22 cellular contexts compared by ENCODE assay signal in genomic region chr3:14329842-14330241, GRCh38.
DNase-seq lines count a peak whose midpoint lies in the region; ATAC-seq and TF ChIP-seq lines count a peak whose summit lies in the region.
"Had no signal": no experiment of that assay in that cellular context is flagged by ENCODE, and none has a peak within 500 bp of the region (broad histone marks: within the 10 kb centered on the region; RNA-seq: fewer than 3 reads in every experiment).

No MANE protein-coding gene starts in this region.

- H3K4me3 Mint-ChIP-seq in neural progenitor cell (no peak overlapping the region), type B pancreatic cell (no peak overlapping the region)
- H3K4me3 Mint-ChIP-seq in activated naive CD8-positive, alpha-beta T cell treated with anti-CD3 and anti-CD28 coated beads for 36 hours, result no peak overlapping the region
- no peak overlapping the region for H3K4me3 Mint-ChIP-seq in activated CD8-positive, alpha-beta T cell treated with anti-CD3 and anti-CD28 coated beads, Interleukin-2, amount 10 ng/mL, durations not matched to agents 7 days and 5 days
- H3K4me3 Mint-ChIP-seq: activated CD4-positive, alpha-beta T cell treated with anti-CD3 and anti-CD28 coated beads, Interleukin-2, amount 10 ng/mL, durations not matched to agents 24 days and 14 days; activated naive CD8-positive, alpha-beta T cell; HFFc6; memory B cell; stimulated activated effector memory CD8-positive, alpha-beta T cell treated with anti-CD3 and anti-CD28 coated beads, Interleukin-12 subunit alpha, Interleukin-12 subunit beta, amount 100 ng/mL, for 72 hours had no signal

- peaks cover 20% of the 10 kb centered on the region for H3K4me1 Mint-ChIP-seq in neural progenitor cell
- peaks cover 23% of the 10 kb centered on the region for H3K4me1 Mint-ChIP-seq in type B pancreatic cell (ENCODE audit: unreplicated experiment)
- no peaks in the 10 kb centered on the region for H3K4me1 Mint-ChIP-seq in activated naive CD8-positive, alpha-beta T cell treated with anti-CD3 and anti-CD28 coated beads for 36 hours
- H3K4me1 Mint-ChIP-seq in activated CD8-positive, alpha-beta T cell treated with anti-CD3 and anti-CD28 coated beads, Interleukin-2, amount 10 ng/mL, durations not matched to agents 7 days and 5 days (ENCODE audit: low read depth), result no peaks in the 10 kb centered on the region
- H3K4me1 Mint-ChIP-seq: activated CD4-positive, alpha-beta T cell treated with anti-CD3 and anti-CD28 coated beads, Interleukin-2, amount 10 ng/mL, durations not matched to agents 24 days and 14 days; stimulated activated effector memory CD8-positive, alpha-beta T cell treated with anti-CD3 and anti-CD28 coated beads, Interleukin-12 subunit alpha, Interleukin-12 subunit beta, amount 100 ng/mL, for 72 hours had no signal

- H3K9ac ChIP-seq in colonic mucosa (ENCODE audit: low read depth in 2 of 2, low read length in 2 of 2) (no peak overlapping the region), neural progenitor cell (no peak overlapping the region)
- H3K9ac ChIP-seq: KMS-11 had no signal

- no peak for ATAC-seq in activated CD8-positive, alpha-beta T cell treated with anti-CD3 and anti-CD28 coated beads, Interleukin-2, amount 10 ng/mL, durations not matched to agents 7 days and 5 days
- ATAC-seq: stimulated activated effector memory CD8-positive, alpha-beta T cell treated with anti-CD3 and anti-CD28 coated beads, Interleukin-12 subunit alpha, Interleukin-12 subunit beta, amount 100 ng/mL, for 72 hours had no signal

- POLR2A ChIA-PET in activated CD8-positive, alpha-beta T cell treated with anti-CD3 and anti-CD28 coated beads, Interleukin-2, amount 10 ng/mL, durations not matched to agents 7 days and 5 days (lab: Charles Lee), result no interaction called here

- H3K27me3 Mint-ChIP-seq in neural progenitor cell (ENCODE audit: insufficient read depth, low read depth) (peaks cover 8% of the 10 kb centered on the region), type B pancreatic cell (no peaks in the 10 kb centered on the region)
- peaks cover 3% of the 10 kb centered on the region for H3K27me3 Mint-ChIP-seq in activated naive CD8-positive, alpha-beta T cell treated with anti-CD3 and anti-CD28 coated beads for 36 hours
- H3K27me3 Mint-ChIP-seq in activated CD8-positive, alpha-beta T cell treated with anti-CD3 and anti-CD28 coated beads, Interleukin-2, amount 10 ng/mL, durations not matched to agents 7 days and 5 days (ENCODE audit: low read depth), result peaks cover 13% of the 10 kb centered on the region

- H3K4me2 ChIP-seq in neural progenitor cell, result peak overlapping the region; percentile 33
- H3K4me2 ChIP-seq: KMS-11 had no signal

- TF ChIP-seq CTCF in colonic mucosa (IDR thresholded peaks at IDR 0.05), result no peak
- TF ChIP-seq CTCF in neural progenitor cell (IDR thresholded peaks at IDR 0.05), result no peak
- TF ChIP-seq CTCF in type B pancreatic cell (conservative IDR thresholded peaks at IDR 0.05), result no peak

- H4K20me1 ChIP-seq in neural progenitor cell (ENCODE audit: low read depth), result no peaks in the 10 kb centered on the region

- H3K79me2 ChIP-seq in neural progenitor cell (ENCODE audit: low read depth), result no peaks in the 10 kb centered on the region

- no peak overlapping the region for H2AFZ ChIP-seq in neural progenitor cell (replicated peaks)

- peak overlapping the region; percentile 4 for H3K27ac ChIP-seq in colonic mucosa
- peak overlapping the region; percentile 79 for H3K27ac ChIP-seq in neural progenitor cell
- H3K27ac ChIP-seq: KMS-11 had no signal

- no peaks in the 10 kb centered on the region for H3K36me3 ChIP-seq in colonic mucosa
- H3K36me3 ChIP-seq in neural progenitor cell, result no peaks in the 10 kb centered on the region
- H3K36me3 ChIP-seq: left lung had no signal

- H3K36me3 Mint-ChIP-seq in neural progenitor cell (no peaks in the 10 kb centered on the region), type B pancreatic cell (peaks cover 3% of the 10 kb centered on the region)
- H3K36me3 Mint-ChIP-seq in activated naive CD8-positive, alpha-beta T cell treated with anti-CD3 and anti-CD28 coated beads for 36 hours, result no peaks in the 10 kb centered on the region
- no peaks in the 10 kb centered on the region for H3K36me3 Mint-ChIP-seq in activated CD8-positive, alpha-beta T cell treated with anti-CD3 and anti-CD28 coated beads, Interleukin-2, amount 10 ng/mL, durations not matched to agents 7 days and 5 days (ENCODE audit: low read depth)
- H3K36me3 Mint-ChIP-seq: activated naive CD8-positive, alpha-beta T cell; memory B cell; stimulated activated effector memory CD8-positive, alpha-beta T cell treated with anti-CD3 and anti-CD28 coated beads, Interleukin-12 subunit alpha, Interleukin-12 subunit beta, amount 100 ng/mL, for 72 hours had no signal

- H3K27me3 ChIP-seq in colonic mucosa (no peaks in the 10 kb centered on the region), neural progenitor cell (no peaks in the 10 kb centered on the region)
- H3K27me3 ChIP-seq: left lung had no signal

- H3K4me3 ChIP-seq in colonic mucosa, result no peak overlapping the region
- H3K4me3 ChIP-seq in neural progenitor cell, result no peak overlapping the region
- H3K4me3 ChIP-seq: left lung had no signal

- CTCF ChIA-PET in activated CD8-positive, alpha-beta T cell treated with anti-CD3 and anti-CD28 coated beads, Interleukin-2, amount 10 ng/mL, durations not matched to agents 7 days and 5 days (lab: Charles Lee), result no interaction called here

- no peaks in the 10 kb centered on the region for H3K9me3 ChIP-seq in colonic mucosa
- no peaks in the 10 kb centered on the region for H3K9me3 ChIP-seq in neural progenitor cell (ENCODE audit: low read depth)
- H3K9me3 ChIP-seq: left lung had no signal

- DNase-seq in NCI-H748 (lab: John Stamatoyannopoulos, UW; ENCODE audit: unreplicated experiment) (peak; percentile 13), NCI-H748 treated with DMSO at 0.1 percent for 48 hours (lab: John Stamatoyannopoulos, UW) (no peak), colonic mucosa (no peak), neural progenitor cell (ENCODE audit: low spot score) (no peak), type B pancreatic cell (ENCODE audit: extremely low spot score, unreplicated experiment) (no peak), SKM-1 treated with dmso at 0.1 percent for 144 hours (lab: John Stamatoyannopoulos, UW; ENCODE audit: unreplicated experiment) (no peak)
- DNase-seq in activated naive CD8-positive, alpha-beta T cell treated with anti-CD3 and anti-CD28 coated beads for 36 hours, result no peak
- no peak for DNase-seq in activated CD8-positive, alpha-beta T cell treated with anti-CD3 and anti-CD28 coated beads, Interleukin-2, amount 10 ng/mL, durations not matched to agents 7 days and 5 days
- DNase-seq: activated CD4-positive, alpha-beta T cell treated with anti-CD3 and anti-CD28 coated beads, Interleukin-2, amount 10 ng/mL, durations not matched to agents 24 days and 14 days; activated effector memory CD4-positive, alpha-beta T cell treated with Interleukin-2 at 50 U/mL for 16 hours; activated T-cell treated with anti-CD3 and anti-CD28 coated beads, Interleukin-2, amount 50 U/mL, for 1 hour; anterior cingulate cortex; effector memory CD4-positive, alpha-beta T cell; glutamatergic neuron; left lung; MM.1S; substantia nigra had no signal

- H3K4me1 ChIP-seq in colonic mucosa (no peaks in the 10 kb centered on the region), neural progenitor cell (peaks cover 26% of the 10 kb centered on the region)

- H3F3A ChIP-seq in neural progenitor cell (ENCODE audit: low read depth), result peaks cover 22% of the 10 kb centered on the region

- H3K27ac Mint-ChIP-seq in neural progenitor cell (no peak overlapping the region), type B pancreatic cell (peak overlapping the region; percentile 23)
- no peak overlapping the region for H3K27ac Mint-ChIP-seq in activated naive CD8-positive, alpha-beta T cell treated with anti-CD3 and anti-CD28 coated beads for 36 hours
- no peak overlapping the region for H3K27ac Mint-ChIP-seq in activated CD8-positive, alpha-beta T cell treated with anti-CD3 and anti-CD28 coated beads, Interleukin-2, amount 10 ng/mL, durations not matched to agents 7 days and 5 days
- H3K27ac Mint-ChIP-seq: activated CD4-positive, alpha-beta T cell treated with anti-CD3 and anti-CD28 coated beads, Interleukin-2, amount 10 ng/mL, durations not matched to agents 24 days and 14 days; activated naive CD8-positive, alpha-beta T cell; HFFc6; memory B cell; stimulated activated effector memory CD8-positive, alpha-beta T cell treated with anti-CD3 and anti-CD28 coated beads, Interleukin-12 subunit alpha, Interleukin-12 subunit beta, amount 100 ng/mL, for 72 hours had no signal

- no peaks in the 10 kb centered on the region for H3K9me3 Mint-ChIP-seq in neural progenitor cell
- peaks cover 4% of the 10 kb centered on the region for H3K9me3 Mint-ChIP-seq in type B pancreatic cell
- no peaks in the 10 kb centered on the region for H3K9me3 Mint-ChIP-seq in activated naive CD8-positive, alpha-beta T cell treated with anti-CD3 and anti-CD28 coated beads for 36 hours
- H3K9me3 Mint-ChIP-seq in activated CD8-positive, alpha-beta T cell treated with anti-CD3 and anti-CD28 coated beads, Interleukin-2, amount 10 ng/mL, durations not matched to agents 7 days and 5 days (ENCODE audit: insufficient read depth), result no peaks in the 10 kb centered on the region
- H3K9me3 Mint-ChIP-seq: activated CD4-positive, alpha-beta T cell treated with anti-CD3 and anti-CD28 coated beads, Interleukin-2, amount 10 ng/mL, durations not matched to agents 24 days and 14 days; HFFc6 had no signal

- intact Hi-C loops in colonic mucosa (cut with DNase I), result no loop called here
